Comparison of ENCODE assay signal across 1 cellular context in the genomic region with DNA sequence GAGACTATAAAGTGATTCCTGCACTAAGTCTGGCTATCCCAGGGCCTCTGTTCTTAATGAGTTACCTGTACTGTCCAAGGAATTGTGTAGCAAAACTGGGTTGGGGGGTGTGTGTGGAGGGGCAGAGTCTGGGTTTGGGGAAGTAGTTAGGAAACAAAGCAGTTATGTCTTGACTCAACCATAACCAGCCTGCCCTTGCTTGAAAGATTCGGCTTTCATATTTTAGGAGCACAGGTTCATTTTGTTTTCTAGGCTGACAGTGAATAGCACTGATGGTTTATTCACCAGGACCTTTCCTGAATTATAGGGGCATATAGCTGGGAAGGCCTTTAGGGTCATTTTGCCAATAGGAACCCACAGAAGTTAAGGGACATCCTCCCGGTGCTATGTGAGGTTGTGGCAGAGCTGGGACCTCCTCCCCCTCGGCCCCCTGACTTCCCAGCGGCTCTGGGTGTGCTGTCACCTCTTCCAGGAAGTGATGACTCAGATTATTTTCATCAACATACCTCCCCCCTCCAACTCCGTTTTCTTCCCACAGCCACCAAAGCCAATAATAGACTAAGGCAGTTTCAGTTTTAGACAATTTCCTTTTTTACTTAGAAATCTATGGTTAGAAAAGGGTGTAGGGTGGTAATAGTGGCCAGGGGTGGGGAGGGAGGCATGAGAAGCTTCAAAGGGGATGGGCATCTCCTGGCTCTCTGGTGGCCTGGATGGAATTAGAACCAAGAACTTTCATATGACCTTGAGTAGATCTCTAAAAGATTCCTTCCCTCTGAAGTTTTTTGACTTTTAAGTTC.
TF ChIP-seq lines count a peak whose summit lies in the region.

No MANE protein-coding gene starts in this region.

TF ChIP-seq in GM12878, 131 proteins besides CTCF, POLR2A, EP300 and RAD21 (continued from another document and continues in another):
- no peak for TF ChIP-seq PAX8 (IDR thresholded peaks at IDR 0.05)
- TF ChIP-seq PML (IDR thresholded peaks at IDR 0.05; ENCODE audit: low read length), result 0 out of 2 replicates have a peak, but pooled peaks have one; percentile 53
- TF ChIP-seq, protein P1, sequence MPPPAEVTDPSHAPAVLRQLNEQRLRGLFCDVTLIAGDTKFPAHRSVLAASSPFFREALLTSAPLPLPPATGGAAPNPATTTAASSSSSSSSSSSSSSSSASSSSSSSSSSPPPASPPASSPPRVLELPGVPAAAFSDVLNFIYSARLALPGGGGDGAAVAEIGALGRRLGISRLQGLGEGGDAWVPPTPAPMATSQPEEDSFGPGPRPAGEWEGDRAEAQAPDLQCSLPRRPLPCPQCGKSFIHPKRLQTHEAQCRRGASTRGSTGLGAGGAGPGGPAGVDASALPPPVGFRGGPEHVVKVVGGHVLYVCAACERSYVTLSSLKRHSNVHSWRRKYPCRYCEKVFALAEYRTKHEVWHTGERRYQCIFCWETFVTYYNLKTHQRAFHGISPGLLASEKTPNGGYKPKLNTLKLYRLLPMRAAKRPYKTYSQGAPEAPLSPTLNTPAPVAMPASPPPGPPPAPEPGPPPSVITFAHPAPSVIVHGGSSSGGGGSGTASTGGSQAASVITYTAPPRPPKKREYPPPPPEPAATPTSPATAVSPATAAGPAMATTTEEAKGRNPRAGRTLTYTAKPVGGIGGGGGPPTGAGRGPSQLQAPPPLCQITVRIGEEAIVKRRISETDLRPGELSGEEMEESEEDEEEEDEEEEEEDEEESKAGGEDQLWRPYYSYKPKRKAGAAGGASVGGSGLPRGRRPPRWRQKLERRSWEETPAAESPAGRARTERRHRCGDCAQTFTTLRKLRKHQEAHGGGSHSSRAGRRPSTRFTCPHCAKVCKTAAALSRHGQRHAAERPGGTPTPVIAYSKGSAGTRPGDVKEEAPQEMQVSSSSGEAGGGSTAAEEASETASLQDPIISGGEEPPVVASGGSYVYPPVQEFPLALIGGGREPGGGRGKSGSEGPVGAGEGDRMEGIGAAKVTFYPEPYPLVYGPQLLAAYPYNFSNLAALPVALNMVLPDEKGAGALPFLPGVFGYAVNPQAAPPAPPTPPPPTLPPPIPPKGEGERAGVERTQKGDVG (CRISPR knock-in tag; IDR thresholded peaks at IDR 0.05), result no peak
- TF ChIP-seq IKZF1 (conservative IDR thresholded peaks at IDR 0.05), result peak; percentile 99
- no peak for TF ChIP-seq POLR2AphosphoS5 (IDR thresholded peaks at IDR 0.05; ENCODE audit: low read length)
- TF ChIP-seq YY1 (IDR thresholded peaks at IDR 0.05; ENCODE audit: low read depth, low read length), result no peak
- no peak for TF ChIP-seq NRF1 (conservative IDR thresholded peaks at IDR 0.05; ENCODE audit: low read depth, low read length)
- peak; percentile 67 for TF ChIP-seq GABPA (IDR thresholded peaks at IDR 0.05; ENCODE audit: low read depth)
- no peak for TF ChIP-seq SUPT20H (IDR thresholded peaks at IDR 0.05; ENCODE audit: borderline replicate concordance, control insufficient read depth, low read depth, low read length)
- no peak for TF ChIP-seq ZNF274 (IDR thresholded peaks at IDR 0.05; ENCODE audit: insufficient read depth, insufficient read length)
- 0 out of 2 replicates have a peak, but pooled peaks have one; percentile 33 for TF ChIP-seq MXI1 (IDR thresholded peaks at IDR 0.05; ENCODE audit: low read depth, low read length)
- TF ChIP-seq SMARCA5 (IDR thresholded peaks at IDR 0.05), result 0 out of 2 replicates have a peak, but pooled peaks have one; percentile 19
- no peak; the same call in 1 of the 2 replicates for TF ChIP-seq RAD51 (IDR thresholded peaks at IDR 0.05)
- TF ChIP-seq PRDM15 (CRISPR knock-in tag; IDR thresholded peaks at IDR 0.05), result no peak
- TF ChIP-seq SMC3 (IDR thresholded peaks at IDR 0.05; ENCODE audit: borderline replicate concordance, low read length), result peak; percentile 13; the same call in 1 of the 2 replicates
- TF ChIP-seq BCL11A (IDR thresholded peaks at IDR 0.05; ENCODE audit: low read depth, low read length), result peak; percentile 53; the same call in 1 of the 2 replicates
- TF ChIP-seq USF1 (IDR thresholded peaks at IDR 0.05; ENCODE audit: borderline replicate concordance, extremely low read length, insufficient read depth, low read depth, low read length), result no peak
- no peak for TF ChIP-seq E4F1 (IDR thresholded peaks at IDR 0.05; ENCODE audit: borderline replicate concordance, partially characterized antibody)
- TF ChIP-seq, protein P2, sequence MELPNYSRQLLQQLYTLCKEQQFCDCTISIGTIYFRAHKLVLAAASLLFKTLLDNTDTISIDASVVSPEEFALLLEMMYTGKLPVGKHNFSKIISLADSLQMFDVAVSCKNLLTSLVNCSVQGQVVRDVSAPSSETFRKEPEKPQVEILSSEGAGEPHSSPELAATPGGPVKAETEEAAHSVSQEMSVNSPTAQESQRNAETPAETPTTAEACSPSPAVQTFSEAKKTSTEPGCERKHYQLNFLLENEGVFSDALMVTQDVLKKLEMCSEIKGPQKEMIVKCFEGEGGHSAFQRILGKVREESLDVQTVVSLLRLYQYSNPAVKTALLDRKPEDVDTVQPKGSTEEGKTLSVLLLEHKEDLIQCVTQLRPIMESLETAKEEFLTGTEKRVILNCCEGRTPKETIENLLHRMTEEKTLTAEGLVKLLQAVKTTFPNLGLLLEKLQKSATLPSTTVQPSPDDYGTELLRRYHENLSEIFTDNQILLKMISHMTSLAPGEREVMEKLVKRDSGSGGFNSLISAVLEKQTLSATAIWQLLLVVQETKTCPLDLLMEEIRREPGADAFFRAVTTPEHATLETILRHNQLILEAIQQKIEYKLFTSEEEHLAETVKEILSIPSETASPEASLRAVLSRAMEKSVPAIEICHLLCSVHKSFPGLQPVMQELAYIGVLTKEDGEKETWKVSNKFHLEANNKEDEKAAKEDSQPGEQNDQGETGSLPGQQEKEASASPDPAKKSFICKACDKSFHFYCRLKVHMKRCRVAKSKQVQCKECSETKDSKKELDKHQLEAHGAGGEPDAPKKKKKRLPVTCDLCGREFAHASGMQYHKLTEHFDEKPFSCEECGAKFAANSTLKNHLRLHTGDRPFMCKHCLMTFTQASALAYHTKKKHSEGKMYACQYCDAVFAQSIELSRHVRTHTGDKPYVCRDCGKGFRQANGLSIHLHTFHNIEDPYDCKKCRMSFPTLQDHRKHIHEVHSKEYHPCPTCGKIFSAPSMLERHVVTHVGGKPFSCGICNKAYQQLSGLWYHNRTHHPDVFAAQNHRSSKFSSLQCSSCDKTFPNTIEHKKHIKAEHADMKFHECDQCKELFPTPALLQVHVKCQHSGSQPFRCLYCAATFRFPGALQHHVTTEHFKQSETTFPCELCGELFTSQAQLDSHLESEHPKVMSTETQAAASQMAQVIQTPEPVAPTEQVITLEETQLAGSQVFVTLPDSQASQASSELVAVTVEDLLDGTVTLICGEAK (IDR thresholded peaks at IDR 0.05; ENCODE audit: borderline replicate concordance), result no peak
- no peak for TF ChIP-seq SMAD5 (IDR thresholded peaks at IDR 0.05; ENCODE audit: low read depth)
- TF ChIP-seq TARDBP (IDR thresholded peaks at IDR 0.05; ENCODE audit: borderline replicate concordance), result 0 out of 2 replicates have a peak, but pooled peaks have one; percentile 55
- TF ChIP-seq RUNX3 (IDR thresholded peaks at IDR 0.05; ENCODE audit: low read length), result peak; percentile 97
- TF ChIP-seq RELB (IDR thresholded peaks at IDR 0.05; ENCODE audit: low read depth), result peak; percentile 86
- TF ChIP-seq RBBP5 (conservative IDR thresholded peaks at IDR 0.05), result no peak
- TF ChIP-seq MEF2B (IDR thresholded peaks at IDR 0.05; ENCODE audit: partially characterized antibody, poor library complexity, severe bottlenecking), result peak; percentile 96
- no peak for TF ChIP-seq CHD1 (IDR thresholded peaks at IDR 0.05; ENCODE audit: low read depth, low read length)
- TF ChIP-seq ZBED1 (IDR thresholded peaks at IDR 0.05; ENCODE audit: borderline replicate concordance), result peak; percentile 95; the same call in 1 of the 2 replicates
- TF ChIP-seq SUZ12 (IDR thresholded peaks at IDR 0.05; ENCODE audit: unreplicated experiment), result no peak
- peak; percentile 98 for TF ChIP-seq ATF2 (IDR thresholded peaks at IDR 0.05; ENCODE audit: low read length)
- peak; percentile 100 for TF ChIP-seq EED (IDR thresholded peaks at IDR 0.05; ENCODE audit: low read depth)
- no peak; the same call in 1 of the 2 replicates for TF ChIP-seq STAT3 (IDR thresholded peaks at IDR 0.05; ENCODE audit: low read depth, low read length)
- peak; percentile 94 for TF ChIP-seq JUNB (IDR thresholded peaks at IDR 0.05)
- peak; percentile 67; the same call in 1 of the 2 replicates for TF ChIP-seq BACH1 (IDR thresholded peaks at IDR 0.05; ENCODE audit: borderline replicate concordance)
- TF ChIP-seq STAT1 (conservative IDR thresholded peaks at IDR 0.05), result no peak
- TF ChIP-seq DPF2 (IDR thresholded peaks at IDR 0.05), result peak; percentile 90
- peak; percentile 99 for TF ChIP-seq FOXM1 (IDR thresholded peaks at IDR 0.05; ENCODE audit: low read depth, low read length)
- TF ChIP-seq CHD2 (IDR thresholded peaks at IDR 0.05; ENCODE audit: borderline replicate concordance, low read depth, low read length), result peak; percentile 64
- TF ChIP-seq PBX3 (IDR thresholded peaks at IDR 0.05; ENCODE audit: insufficient replicate concordance, low read depth, low read length), result no peak
- no peak for TF ChIP-seq HDGF (IDR thresholded peaks at IDR 0.05)
